In genomic region chr3:115147329-115148141, GRCh38 we compare ENCODE assay signal across 8 cellular contexts. TPM values are rescaled to one million over a fixed set of nuclear protein-coding genes. Genes with fewer than 3 reads are reported as not detected.
A peak's percentile ranks its signal among the peaks of the same experiment; 100 is the strongest.
DNase-seq lines count a peak whose midpoint lies in the region; ATAC-seq, FAIRE-seq and TF ChIP-seq lines count a peak whose summit lies in the region.

No MANE protein-coding gene starts in this region.

- 0 to 1% (median 1%) methylated on average over 53 to 54 of the region's 54 CpGs for WGBS in adipose tissue, 3 donors
- WGBS in pancreas, 2 donors = 1% methylated on average over 52 to 54 of the region's 54 CpGs

- DNase-seq in NCI-H1417 (lab: John Stamatoyannopoulos, UW) (peak; percentile 100), SW480 (ENCODE audit: low spot score) (peak; percentile 99), cardiac muscle cell (ENCODE audit: low read depth in 1 of 2, low spot score in 1 of 2) (peak; percentile 99 to 100), pancreas (peak; percentile 96 to 99 (median 98)), tibial artery (peak; percentile 99 to 100)

- H3K27ac ChIP-seq in adipose tissue (ENCODE audit: low read depth, low read length) (peak overlapping the region; percentile 38), cardiac muscle cell (peak overlapping the region; percentile 91), pancreas (peak overlapping the region; percentile 91 to 99 (median 97)), tibial artery (peak overlapping the region; percentile 98 to 99)

- H3K9me3 ChIP-seq in cardiac muscle cell (ENCODE audit: low read depth) (no peaks in the 10 kb centered on the region), pancreas (no peaks in the 10 kb centered on the region), tibial artery (no peaks in the 10 kb centered on the region)

- no peaks in the 10 kb centered on the region for H3K36me3 ChIP-seq in cardiac muscle cell
- no peaks in the 10 kb centered on the region for H3K36me3 ChIP-seq in pancreas
- no peaks in the 10 kb centered on the region for H3K36me3 ChIP-seq in tibial artery

- peak overlapping the region; percentile 98 for H3K4me3 ChIP-seq in GM12875 (ENCODE audit: low read depth, low read length)
- H3K4me3 ChIP-seq in cardiac muscle cell = peak overlapping the region; percentile 97
- peak overlapping the region; percentile 47 to 87 (median 77) for H3K4me3 ChIP-seq in pancreas
- peak overlapping the region; percentile 88 to 95 for H3K4me3 ChIP-seq in tibial artery

- ATAC-seq in HG02763 (IDR thresholded peaks at IDR 0.05; ENCODE audit: unreplicated experiment) (peak; percentile 81), pancreas (peak; percentile 81 to 90 (median 82))

- peak; percentile 97 for FAIRE-seq in pancreas (lab: Jason Lieb, UNC)

- intact Hi-C loops in pancreas (cut with DNase I) = no loop called here
- intact Hi-C loops in tibial artery (cut with DNase I; ENCODE audit: low total_unique reads) = loop anchor here (1.0 kb wide), 1 partner anchor 511 kb away; no protein-coding TSS in a partner anchor

- no peaks in the 10 kb centered on the region for H3K27me3 ChIP-seq in cardiac muscle cell
- no peaks in the 10 kb centered on the region for H3K27me3 ChIP-seq in pancreas
- H3K27me3 ChIP-seq in tibial artery = no peaks in the 10 kb centered on the region

- no peak for TF ChIP-seq CTCF in GM12875 (IDR thresholded peaks at IDR 0.05; ENCODE audit: borderline replicate concordance, insufficient read depth, low read depth, low read length)
- no peak for TF ChIP-seq CTCF in cardiac muscle cell (IDR thresholded peaks at IDR 0.05; ENCODE audit: low read depth, low read length)
- no peak for TF ChIP-seq CTCF in pancreas (IDR thresholded peaks at IDR 0.05)
- TF ChIP-seq CTCF in tibial artery (IDR thresholded peaks at IDR 0.05) = no peak

- H3K4me1 ChIP-seq in cardiac muscle cell (ENCODE audit: low read depth) (peaks cover 10% of the 10 kb centered on the region), pancreas (peaks cover 0 to 16% (median 3%) of the 10 kb centered on the region in 3 donors), tibial artery (peaks cover 0 to 22% (median 9%) of the 10 kb centered on the region in 4 donors)

RNA-seq across cellular contexts. Expression of gene ZBTB20, which starts 0.4 kb away (rescaled TPM):
- 1 to 10 TPM in 2 of 3 donors, under 1 TPM in 1; 0.62 to 7.8 (median 1.4) TPM for polyA plus RNA-seq in adipose tissue
- total RNA-seq in cardiac muscle cell = 16.8 and 37.3 TPM in 2 replicates
- polyA plus RNA-seq in cardiac muscle cell = 15.7 and 20.0 TPM in 2 replicates
- total RNA-seq in pancreas = 10 to 100 TPM; 34.7 to 81.5 (median 47.0) TPM
- 10 to 100 TPM in 1 of 2 donors, 1 to 10 TPM in 1; 1.3 to 16.0 TPM for polyA plus RNA-seq in pancreas

Comparison
In these comparisons a context has a peak if more than half of its experiments do, and no peak if none do; other contexts are left out.
1. Peak in every context shown above with its lines: DNase-seq, ATAC-seq, H3K4me3 ChIP-seq and H3K27ac ChIP-seq.
2. H3K27ac ChIP-seq: peak in every context shown above with its lines; median percentile 98 in tibial artery; 97 in pancreas; 91 in cardiac muscle cell; 38 in adipose tissue.